In genomic region chr17:63431939-63432804, GRCh38 we compare ENCODE assay signal across 9 cellular contexts. TPM values are rescaled to one million over a fixed set of nuclear protein-coding genes. Genes with fewer than 3 reads are reported as not detected.
A peak's percentile ranks its signal among the peaks of the same experiment; 100 is the strongest.
DNase-seq lines count a peak whose midpoint lies in the region; ATAC-seq and TF ChIP-seq lines count a peak whose summit lies in the region.
"Had no signal": no experiment of that assay in that cellular context is flagged by ENCODE, and none has a peak within 500 bp of the region (broad histone marks: within the 10 kb centered on the region; RNA-seq: fewer than 3 reads in every experiment).

No MANE protein-coding gene starts in this region.

- POLR2A ChIA-PET in SK-N-SH (lab: Yijun Ruan, JAX): interaction anchor here (0.7 to 13.8 kb wide), 22 partner anchors 9 to 397 kb away, joined by 3 to 572 read pairs (median 4); partner anchors contain the start of genes ACE, CCDC47, CYB561 and DCAF7

- no peaks in the 10 kb centered on the region for H3K9me3 ChIP-seq in SK-N-SH
- H3K9me3 ChIP-seq in smooth muscle cell (replicated peaks; ENCODE audit: low read depth): no peaks in the 10 kb centered on the region

- H3K79me2 ChIP-seq in SK-N-SH (ENCODE audit: insufficient read depth): peaks cover 8% of the 10 kb centered on the region; the same call in 1 of the 2 replicates
- no peaks in the 10 kb centered on the region for H3K79me2 ChIP-seq in smooth muscle cell (ENCODE audit: low read depth)

- H2AFZ ChIP-seq in SK-N-SH (ENCODE audit: low read depth) (no peak overlapping the region), smooth muscle cell (ENCODE audit: low read depth) (no peak overlapping the region)

- TF ChIP-seq EP300 in SK-N-SH (IDR thresholded peaks at IDR 0.05; ENCODE audit: borderline replicate concordance in 1 of 2, low read depth in 1 of 2, low read length in 1 of 2): peak; percentile 41 to 100; a peak in 3 of 4 replicates

- peaks cover 4 to 21% of the 10 kb centered on the region in 2 experiments for H3K36me3 ChIP-seq in SK-N-SH (replicated peaks in 1 of 2; ENCODE audit: control insufficient read depth in 1 of 2, insufficient read depth in 2 of 2, low read length in 1 of 2)
- no peaks in the 10 kb centered on the region for H3K36me3 ChIP-seq in smooth muscle cell (ENCODE audit: low read depth)

- H3K4me2 ChIP-seq in SK-N-SH (peak overlapping the region; percentile 69; the same call in 1 of the 2 replicates), smooth muscle cell (peak overlapping the region; percentile 62)

- DNase-seq in NCI-H345 (lab: John Stamatoyannopoulos, UW) (peak; percentile 29), NCI-H345 treated with DMSO at 0.1 percent for 48 hours (lab: John Stamatoyannopoulos, UW; ENCODE audit: unreplicated experiment) (no peak), SK-N-SH (peak; percentile 92), fibroblast of pulmonary artery (ENCODE audit: low read depth) (peak; percentile 67), smooth muscle cell (lab: John Stamatoyannopoulos, UW; ENCODE audit: unreplicated experiment) (no peak), NAMALWA (ENCODE audit: low spot score) (no peak)
- DNase-seq in activated CD8-positive, alpha-beta memory T cell treated with anti-CD3 and anti-CD28 coated beads, Interleukin-2, amount 10 ng/mL, durations not matched to agents 7 days and 5 days: no peak
- DNase-seq: activated CD8-positive, alpha-beta memory T cell treated with anti-CD3 and anti-CD28 coated beads, Interleukin-2, amount 50 U/mL, for 4 hours had no signal

- H3K27me3 Mint-ChIP-seq in activated CD8-positive, alpha-beta memory T cell treated with anti-CD3 and anti-CD28 coated beads, Interleukin-2, amount 10 ng/mL, durations not matched to agents 7 days and 5 days: no peaks in the 10 kb centered on the region

- peaks cover 72% of the 10 kb centered on the region for H3K4me1 Mint-ChIP-seq in activated CD8-positive, alpha-beta memory T cell treated with anti-CD3 and anti-CD28 coated beads, Interleukin-2, amount 10 ng/mL, durations not matched to agents 7 days and 5 days

- H3K36me3 Mint-ChIP-seq in activated CD8-positive, alpha-beta memory T cell treated with anti-CD3 and anti-CD28 coated beads, Interleukin-2, amount 10 ng/mL, durations not matched to agents 7 days and 5 days: peaks cover 2% of the 10 kb centered on the region

- peaks cover 57% of the 10 kb centered on the region for H3F3A ChIP-seq in SK-N-SH (replicated peaks; ENCODE audit: insufficient read depth)
- peaks cover 18% of the 10 kb centered on the region for H3F3A ChIP-seq in smooth muscle cell (ENCODE audit: low read depth)

- no peaks in the 10 kb centered on the region for H3K9me3 Mint-ChIP-seq in activated CD8-positive, alpha-beta memory T cell treated with anti-CD3 and anti-CD28 coated beads, Interleukin-2, amount 10 ng/mL, durations not matched to agents 7 days and 5 days (ENCODE audit: low read depth)

- H3K27ac ChIP-seq in SK-N-SH (ENCODE audit: low read depth in 2 of 2, low read length in 1 of 2) (peak overlapping the region; percentile 97), smooth muscle cell (ENCODE audit: low read depth) (peak overlapping the region; percentile 99)

- no peak for TF ChIP-seq CTCF in SK-N-SH (IDR thresholded peaks at IDR 0.05)
- TF ChIP-seq CTCF in fibroblast of pulmonary artery (IDR thresholded peaks at IDR 0.05; ENCODE audit: low read length, missing control alignments): no peak
- no peak for TF ChIP-seq CTCF in smooth muscle cell (IDR thresholded peaks at IDR 0.05; ENCODE audit: borderline replicate concordance, insufficient read depth, poor library complexity, severe bottlenecking)

- no peak for ATAC-seq in HG03280 (IDR thresholded peaks at IDR 0.05; ENCODE audit: unreplicated experiment)
- no peak for ATAC-seq in activated CD8-positive, alpha-beta memory T cell treated with anti-CD3 and anti-CD28 coated beads, Interleukin-2, amount 10 ng/mL, durations not matched to agents 7 days and 5 days

- H3K27me3 ChIP-seq in SK-N-SH (ENCODE audit: insufficient read depth) (no peaks in the 10 kb centered on the region), smooth muscle cell (ENCODE audit: low read depth) (no peaks in the 10 kb centered on the region)

- peak; percentile 54 for TF ChIP-seq RAD21 in SK-N-SH (IDR thresholded peaks at IDR 0.05; ENCODE audit: low read length)

- no peak overlapping the region for H3K4me3 Mint-ChIP-seq in activated CD8-positive, alpha-beta memory T cell treated with anti-CD3 and anti-CD28 coated beads, Interleukin-2, amount 10 ng/mL, durations not matched to agents 7 days and 5 days

- H4K20me1 ChIP-seq in SK-N-SH (ENCODE audit: insufficient read depth) (peaks cover 2% of the 10 kb centered on the region; the same call in 1 of the 2 replicates), smooth muscle cell (ENCODE audit: low read depth) (no peaks in the 10 kb centered on the region)

- H3K9me2 ChIP-seq in SK-N-SH: no peaks in the 10 kb centered on the region

- H3K9ac ChIP-seq in SK-N-SH (peak overlapping the region; percentile 34; the same call in 1 of the 2 replicates), smooth muscle cell (ENCODE audit: low read depth) (peak overlapping the region; percentile 89)

- H3K4me1 ChIP-seq in SK-N-SH (ENCODE audit: control insufficient read depth in 1 of 2, insufficient read depth in 2 of 2, low read depth in 1 of 2, low read length in 1 of 2) (peaks cover 44 to 86% of the 10 kb centered on the region in 2 experiments), smooth muscle cell (ENCODE audit: low read depth) (peaks cover 7% of the 10 kb centered on the region)

- H3K27ac Mint-ChIP-seq in activated CD8-positive, alpha-beta memory T cell treated with anti-CD3 and anti-CD28 coated beads, Interleukin-2, amount 10 ng/mL, durations not matched to agents 7 days and 5 days: no peak overlapping the region

- CTCF ChIA-PET in SK-N-SH (lab: Yijun Ruan, JAX): interaction anchor here (0.7 to 27.2 kb wide), 16 partner anchors 13 to 740 kb away, joined by 3 to 827 read pairs (median 6); partner anchors contain the start of genes ACE, CYB561, DCAF7 and KCNH6
- CTCF ChIA-PET in activated CD8-positive, alpha-beta memory T cell treated with anti-CD3 and anti-CD28 coated beads, Interleukin-2, amount 10 ng/mL, durations not matched to agents 7 days and 5 days (lab: Charles Lee): interaction anchor here (1.5 to 13.9 kb wide), 5 partner anchors 11 to 181 kb away, joined by 4 to 324 read pairs (median 185); partner anchors contain the start of genes ACE, CYB561 and MAP3K3

- H3K4me3 ChIP-seq in SK-N-SH (ENCODE audit: low read depth in 2 of 2, low read length in 1 of 2): no peak overlapping the region; a peak in 1 of 4 replicates
- no peak overlapping the region for H3K4me3 ChIP-seq in fibroblast of pulmonary artery (replicated peaks; ENCODE audit: low read depth, low read length)
- H3K4me3 ChIP-seq in smooth muscle cell: peak overlapping the region; percentile 11

- 49% methylated on average over 16 of the region's 16 CpGs for WGBS in SK-N-SH (ENCODE audit: low lambda C conversion rate)
- 16% methylated on average over 16 of the region's 16 CpGs for WGBS in smooth muscle cell (ENCODE audit: low lambda C conversion rate)

TF ChIP-seq in SK-N-SH, 30 proteins besides CTCF, POLR2A, EP300 and RAD21 (continues in another document):
- no peak for TF ChIP-seq USF1 (IDR thresholded peaks at IDR 0.05; ENCODE audit: borderline replicate concordance, low read depth)
- peak; percentile 81 for TF ChIP-seq TCF12 (IDR thresholded peaks at IDR 0.05)
- peak; percentile 100 for TF ChIP-seq GATA2 (CRISPR knock-in tag; IDR thresholded peaks at IDR 0.05)
- TF ChIP-seq REST (IDR thresholded peaks at IDR 0.05; ENCODE audit: low read depth, low read length): no peak

RNA-seq across cellular contexts. Expression of gene CYB561, which starts 13.9 kb away (rescaled TPM):
- polyA plus RNA-seq in SK-N-SH (2012; rRNA removed) (28.3 and 38.6 TPM in 2 replicates), smooth muscle cell (24.9 and 40.7 TPM in 2 replicates)
- polyA plus RNA-seq in SK-N-SH (2012; cell fraction: cytosol; rRNA removed): 20.6 and 28.6 TPM in 2 replicates
- 47.2 and 48.4 TPM in 2 replicates for polyA plus RNA-seq in SK-N-SH (2012; cell fraction: nucleus; rRNA removed)
- total RNA-seq in smooth muscle cell: 13.6 and 16.5 TPM in 2 replicates
- 10 to 100 TPM in 1 of 2 experiments, 1 to 10 TPM in 1; 2.2 to 13.6 TPM for total RNA-seq in activated CD8-positive, alpha-beta memory T cell treated with anti-CD3 and anti-CD28 coated beads, Interleukin-2, amount 10 ng/mL, durations not matched to agents 7 days and 5 days

RNA-seq across cellular contexts. Expression of gene ACE, which starts 44.7 kb away (rescaled TPM):
- 6.3 and 12.1 TPM in 2 replicates for polyA plus RNA-seq in SK-N-SH (2012; rRNA removed)
- polyA plus RNA-seq in SK-N-SH (2012; cell fraction: cytosol; rRNA removed): 6.0 and 10.9 TPM in 2 replicates
- polyA plus RNA-seq in SK-N-SH (2012; cell fraction: nucleus; rRNA removed): 34.5 and 42.3 TPM in 2 replicates
- 0.94 and 1.5 TPM in 2 replicates for total RNA-seq in smooth muscle cell
- polyA plus RNA-seq in smooth muscle cell: 0.48 and 2.0 TPM in 2 replicates
- total RNA-seq in activated CD8-positive, alpha-beta memory T cell treated with anti-CD3 and anti-CD28 coated beads, Interleukin-2, amount 10 ng/mL, durations not matched to agents 7 days and 5 days: 1 to 10 TPM in 1 of 2 experiments, under 1 TPM in 1; 0.33 to 2.2 TPM

Comparison
In these comparisons a context has a peak if more than half of its experiments do, and no peak if none do; other contexts are left out.
1. DNase-seq: peak in NCI-H345 (single experiment), SK-N-SH (single experiment) and fibroblast of pulmonary artery (single experiment); none in NCI-H345 treated with DMSO at 0.1 percent for 48 hours (single experiment), smooth muscle cell (single experiment), NAMALWA (single experiment) and activated CD8-positive, alpha-beta memory T cell treated with anti-CD3 and anti-CD28 coated beads, Interleukin-2, amount 10 ng/mL, durations not matched to agents 7 days and 5 days (single experiment).